ENCODE assay signal across 8 cellular contexts in the genomic region with DNA sequence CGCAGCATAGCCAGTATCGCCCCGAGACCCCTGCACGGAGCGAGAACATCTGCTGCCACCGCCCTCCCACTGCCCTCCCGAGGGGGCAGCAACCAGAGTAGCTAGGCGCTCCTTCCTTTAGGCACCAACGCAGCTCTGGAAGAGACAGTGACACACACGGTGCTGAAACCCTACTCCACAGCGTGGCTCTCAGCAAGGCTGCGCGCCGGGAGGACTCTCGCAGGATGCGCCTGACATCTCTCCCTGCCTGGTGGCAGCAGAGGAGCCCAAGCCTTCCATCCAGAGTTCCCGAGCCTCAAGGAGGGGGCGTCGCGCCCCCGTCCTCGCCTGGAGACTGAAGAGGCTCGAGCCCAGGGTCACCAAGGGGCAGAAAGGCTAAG. TPM values are rescaled to one million over a fixed set of nuclear protein-coding genes. Genes with fewer than 3 reads are reported as not detected.
DNase-seq lines count a peak whose midpoint lies in the region; ATAC-seq, FAIRE-seq and TF ChIP-seq lines count a peak whose summit lies in the region.

No MANE protein-coding gene starts in this region.

- no peaks in the 10 kb centered on the region for H3K27me3 Mint-ChIP-seq in chondrocyte (ENCODE audit: low read depth)
- no peaks in the 10 kb centered on the region for H3K27me3 Mint-ChIP-seq in naive thymus-derived CD8-positive, alpha-beta T cell

- H3K36me3 Mint-ChIP-seq in chondrocyte (ENCODE audit: low read depth), result no peaks in the 10 kb centered on the region
- peaks cover 0 to 5% (median 0%) of the 10 kb centered on the region in 3 donors for H3K36me3 Mint-ChIP-seq in naive thymus-derived CD8-positive, alpha-beta T cell

- H3K4me3 Mint-ChIP-seq in chondrocyte (ENCODE audit: unreplicated experiment), result peak overlapping the region; percentile 68
- peak overlapping the region; percentile 51 to 89 (median 72) for H3K4me3 Mint-ChIP-seq in naive thymus-derived CD8-positive, alpha-beta T cell

- no peak for ATAC-seq in naive thymus-derived CD8-positive, alpha-beta T cell

- H3K4me3 ChIP-seq in BJ (ENCODE audit: low read depth, low read length), result peak overlapping the region; percentile 36

- H3K27me3 ChIP-seq in BJ (ENCODE audit: control insufficient read depth, insufficient read depth, low read length), result no peaks in the 10 kb centered on the region

- H3K9me3 Mint-ChIP-seq in chondrocyte (ENCODE audit: low read depth), result no peaks in the 10 kb centered on the region
- no peaks in the 10 kb centered on the region for H3K9me3 Mint-ChIP-seq in naive thymus-derived CD8-positive, alpha-beta T cell

- POLR2A ChIA-PET in BJ (lab: Charles Lee), result no interaction called here
- POLR2A ChIA-PET in naive thymus-derived CD8-positive, alpha-beta T cell (lab: Charles Lee), result interaction anchor here (1.1 to 1.3 kb wide), 3 partner anchors 31 to 48 kb away, joined by 3 to 5 read pairs (median 4); no protein-coding TSS in a partner anchor

- DNase-seq in BJ (ENCODE audit: low read depth) (no peak), MV-4-11 (lab: John Stamatoyannopoulos, UW) (peak; percentile 24), chondrocyte (ENCODE audit: low spot score) (peak; percentile 90), NCI-H1105 (lab: John Stamatoyannopoulos, UW) (no peak), frontal cortex (ENCODE audit: low spot score in 2 of 2) (no peak), NCI-H1694 treated with DMSO at 0.1 percent for 48 hours (lab: John Stamatoyannopoulos, UW) (no peak), OCI-M1 (lab: John Stamatoyannopoulos, UW) (no peak)
- DNase-seq in naive thymus-derived CD8-positive, alpha-beta T cell, result peak in 1 of 10 donors; percentile 66

- no peaks in the 10 kb centered on the region for H3K36me3 ChIP-seq in BJ (ENCODE audit: control insufficient read depth, insufficient read depth, low read length)

- H3K27ac Mint-ChIP-seq in chondrocyte (ENCODE audit: unreplicated experiment), result peak overlapping the region; percentile 57
- H3K27ac Mint-ChIP-seq in naive thymus-derived CD8-positive, alpha-beta T cell, result peak overlapping the region in 7 of 10 donors; percentile 8 to 86 (median 73)

- no peak for FAIRE-seq in frontal cortex (lab: Jason Lieb, UNC)

- CTCF ChIA-PET in BJ (lab: Yijun Ruan, JAX), result interaction anchor here (1.3 kb wide), 1 partner anchor 37 kb away, joined by 3 read pairs; no protein-coding TSS in a partner anchor

- no peak for TF ChIP-seq CTCF in BJ (IDR thresholded peaks at IDR 0.05; ENCODE audit: insufficient read depth, low read depth, low read length)
- no peak for TF ChIP-seq CTCF in chondrocyte (IDR thresholded peaks at IDR 0.05)

- H3K4me1 Mint-ChIP-seq in chondrocyte (ENCODE audit: low read depth), result peaks cover 28% of the 10 kb centered on the region
- H3K4me1 Mint-ChIP-seq in naive thymus-derived CD8-positive, alpha-beta T cell, result peaks cover 41 to 71% (median 70%) of the 10 kb centered on the region in 4 donors

RNA-seq across cellular contexts. Expression of gene TAF4, which starts 2.1 kb away (rescaled TPM):
- 1.2 and 1.4 TPM in 2 replicates for polyA plus RNA-seq in BJ (2011; rRNA removed)
- 1.5 and 2.2 TPM in 2 replicates for polyA minus RNA-seq in BJ (2011; rRNA and poly(A)+ RNA removed)
- total RNA-seq in chondrocyte, result 11.5 to 16.3 TPM (median 14.8 TPM) in 3 replicates
- total RNA-seq in naive thymus-derived CD8-positive, alpha-beta T cell, result 10 to 100 TPM; 39.0 to 41.5 TPM
- 1 to 10 TPM in 2 of 3 donors, under 1 TPM in 1; 0.31 to 1.6 (median 1.4) TPM for polyA plus RNA-seq in naive thymus-derived CD8-positive, alpha-beta T cell
- 6.5 TPM for total RNA-seq in frontal cortex

RNA-seq across cellular contexts. Expression of gene LSM14B, which starts 58.7 kb away (rescaled TPM):
- 23.5 and 48.2 TPM in 2 replicates for polyA plus RNA-seq in BJ (2011; rRNA removed)
- polyA minus RNA-seq in BJ (2011; rRNA and poly(A)+ RNA removed), result 22.5 and 29.6 TPM in 2 replicates
- total RNA-seq in chondrocyte (37.3 to 51.9 TPM (median 48.6 TPM) in 3 replicates), frontal cortex (97.8 TPM)
- total RNA-seq in naive thymus-derived CD8-positive, alpha-beta T cell, result 10 to 100 TPM; 53.5 to 55.8 TPM
- 1 to 10 TPM; 1.5 to 2.4 (median 2.4) TPM for polyA plus RNA-seq in naive thymus-derived CD8-positive, alpha-beta T cell

Comparison
In these comparisons a context has a peak if more than half of its experiments do, and no peak if none do; other contexts are left out.
1. DNase-seq: peak in MV-4-11 (single experiment) and chondrocyte (single experiment); none in BJ (single experiment), NCI-H1105 (single experiment), frontal cortex (0 of 2), NCI-H1694 treated with DMSO at 0.1 percent for 48 hours (single experiment) and OCI-M1 (single experiment).